Comparison of ENCODE assay signal across 12 cellular contexts in the genomic region with DNA sequence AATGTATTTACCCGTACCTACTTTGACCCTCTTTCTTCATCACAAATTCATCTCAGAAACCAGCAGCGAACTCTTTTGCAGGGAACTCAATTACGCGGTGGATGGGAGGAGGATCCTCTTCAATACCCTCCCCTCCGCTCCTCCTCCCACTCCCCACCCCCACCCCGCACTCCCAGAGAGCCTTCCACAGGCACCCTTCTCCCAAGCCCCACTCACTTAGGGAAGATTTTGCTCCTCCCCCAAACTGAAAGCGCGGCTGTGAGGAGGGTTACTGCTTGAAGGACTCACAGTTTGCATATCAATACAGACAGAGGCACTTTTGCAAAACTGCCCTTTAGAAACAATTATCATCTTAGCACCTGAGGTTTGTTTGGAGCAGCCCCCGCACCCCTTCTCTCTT. TPM values are rescaled to one million over a fixed set of nuclear protein-coding genes. Genes with fewer than 3 reads are reported as not detected.
DNase-seq lines count a peak whose midpoint lies in the region; ATAC-seq and TF ChIP-seq lines count a peak whose summit lies in the region.
"Had no signal": no experiment of that assay in that cellular context is flagged by ENCODE, and none has a peak within 500 bp of the region (broad histone marks: within the 10 kb centered on the region; RNA-seq: fewer than 3 reads in every experiment).

No MANE protein-coding gene starts in this region.

- H3K27me3 ChIP-seq in cardiac muscle cell (no peaks in the 10 kb centered on the region), left lung (peaks cover 11 to 17% of the 10 kb centered on the region in 2 donors)

- intact Hi-C loops in left lung (cut with DNase I), result no loop called here

- TF ChIP-seq CTCF in WTC11 (IDR thresholded peaks at IDR 0.05) (no peak), cardiac muscle cell (IDR thresholded peaks at IDR 0.05; ENCODE audit: low read depth, low read length) (no peak), left lung (IDR thresholded peaks at IDR 0.05) (no peak)

- no peak overlapping the region for H3K4me3 Mint-ChIP-seq in WTC11
- no peak overlapping the region for H3K4me3 Mint-ChIP-seq in T-helper 17 cell
- H3K4me3 Mint-ChIP-seq: CD4-positive, alpha-beta memory T cell; HFFc6 had no signal

- H3K4me3 ChIP-seq in cardiac muscle cell (peak overlapping the region; percentile 67), left lung (no peak overlapping the region)

- peak overlapping the region; percentile 34 for H3K27ac ChIP-seq in cardiac muscle cell
- no peak overlapping the region for H3K27ac ChIP-seq in left lung

- H3K36me3 Mint-ChIP-seq in WTC11 (no peaks in the 10 kb centered on the region), T-helper 17 cell (ENCODE audit: low read depth) (no peaks in the 10 kb centered on the region)
- H3K36me3 Mint-ChIP-seq: CD4-positive, alpha-beta memory T cell had no signal

- H3K27me3 Mint-ChIP-seq in WTC11 (ENCODE audit: low read depth) (peaks cover 2% of the 10 kb centered on the region; the same call in 1 of the 2 replicates), T-helper 17 cell (no peaks in the 10 kb centered on the region)
- H3K27me3 Mint-ChIP-seq: CD4-positive, alpha-beta memory T cell had no signal

- H3K36me3 ChIP-seq in cardiac muscle cell, result no peaks in the 10 kb centered on the region
- no peaks in the 10 kb centered on the region for H3K36me3 ChIP-seq in left lung

- peak; percentile 79 for ATAC-seq in WTC11
- no peak for ATAC-seq in left lung
- ATAC-seq in GM18909 (IDR thresholded peaks at IDR 0.05; ENCODE audit: poor library complexity, unreplicated experiment), result no peak
- ATAC-seq in T-helper 17 cell, result no peak

- H3K4me1 ChIP-seq in cardiac muscle cell (ENCODE audit: low read depth), result no peaks in the 10 kb centered on the region
- no peaks in the 10 kb centered on the region for H3K4me1 ChIP-seq in left lung

- H3K27ac Mint-ChIP-seq in WTC11, result peak overlapping the region; percentile 29; the same call in 1 of the 2 replicates
- no peak overlapping the region for H3K27ac Mint-ChIP-seq in T-helper 17 cell
- H3K27ac Mint-ChIP-seq: CD4-positive, alpha-beta memory T cell; HFFc6 had no signal

- H3K4me1 Mint-ChIP-seq in WTC11 (peaks cover 32% of the 10 kb centered on the region), T-helper 17 cell (no peaks in the 10 kb centered on the region)
- H3K4me1 Mint-ChIP-seq: CD4-positive, alpha-beta memory T cell had no signal

- peak; percentile 51 for DNase-seq in Ammon's horn (ENCODE audit: low spot score)
- peak; percentile 38 for DNase-seq in WTC11 (ENCODE audit: low spot score)
- peak; percentile 64 to 70 for DNase-seq in cardiac muscle cell (ENCODE audit: low read depth in 1 of 2, low spot score in 1 of 2)
- DNase-seq in occipital lobe (lab: John Stamatoyannopoulos, UW), result peak; percentile 33
- DNase-seq in left lung, result no peak
- no peak for DNase-seq in mucosa of gallbladder (ENCODE audit: low spot score)
- DNase-seq in T-helper 17 cell, result no peak
- DNase-seq: activated naive CD4-positive, alpha-beta T cell; CD4-positive, alpha-beta memory T cell; NCI-H446 treated with DMSO at 0.1 percent for 48 hours had no signal

- H3K9me3 ChIP-seq in cardiac muscle cell (ENCODE audit: low read depth) (no peaks in the 10 kb centered on the region), left lung (no peaks in the 10 kb centered on the region), T-helper 17 cell (ENCODE audit: control insufficient read depth, low read length, poor library complexity, severe bottlenecking) (no peaks in the 10 kb centered on the region)

- POLR2A ChIA-PET in WTC11 (lab: Charles Lee), result no interaction called here

- H3K9me3 Mint-ChIP-seq in WTC11, result no peaks in the 10 kb centered on the region
- H3K9me3 Mint-ChIP-seq: HFFc6 had no signal

- CTCF ChIA-PET in WTC11 (lab: Charles Lee), result no interaction called here

TF ChIP-seq in WTC11, 78 proteins besides CTCF, POLR2A, EP300 and RAD21:
- no peak for TF ChIP-seq NR1H2 (CRISPR knock-in tag; IDR thresholded peaks at IDR 0.05)
- no peak for TF ChIP-seq GRHL2 (CRISPR knock-in tag; IDR thresholded peaks at IDR 0.05; ENCODE audit: insufficient replicate concordance, severe bottlenecking)
- TF ChIP-seq, protein P1, sequence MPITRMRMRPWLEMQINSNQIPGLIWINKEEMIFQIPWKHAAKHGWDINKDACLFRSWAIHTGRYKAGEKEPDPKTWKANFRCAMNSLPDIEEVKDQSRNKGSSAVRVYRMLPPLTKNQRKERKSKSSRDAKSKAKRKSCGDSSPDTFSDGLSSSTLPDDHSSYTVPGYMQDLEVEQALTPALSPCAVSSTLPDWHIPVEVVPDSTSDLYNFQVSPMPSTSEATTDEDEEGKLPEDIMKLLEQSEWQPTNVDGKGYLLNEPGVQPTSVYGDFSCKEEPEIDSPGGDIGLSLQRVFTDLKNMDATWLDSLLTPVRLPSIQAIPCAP (CRISPR knock-in tag; IDR thresholded peaks at IDR 0.05), result no peak
- no peak for TF ChIP-seq E2F1 (CRISPR knock-in tag; IDR thresholded peaks at IDR 0.05)

RNA-seq across cellular contexts. Expression of gene IL1RAPL1, which starts 1.0 kb away (rescaled TPM):
- 0.09 to 0.16 TPM (median 0.13 TPM) in 3 replicates for total RNA-seq in WTC11 (2021)
- 3.2 and 4.1 TPM in 2 replicates for total RNA-seq in cardiac muscle cell
- 4.2 and 7.3 TPM in 2 replicates for polyA plus RNA-seq in cardiac muscle cell
- total RNA-seq in occipital lobe, result 17.0 TPM
- not detected for total RNA-seq in left lung
- total RNA-seq in mucosa of gallbladder, result 0.29 TPM
- not detected for total RNA-seq in T-helper 17 cell
- total RNA-seq: CD4-positive, alpha-beta memory T cell; HFFc6 had no signal
- polyA plus RNA-seq: CD4-positive, alpha-beta memory T cell had no signal

Comparison
In these comparisons a context has a peak if more than half of its experiments do, and no peak if none do; other contexts are left out.
1. DNase-seq: peak in Ammon's horn (single experiment), WTC11 (single experiment), cardiac muscle cell (2 of 2) and occipital lobe (single experiment); none in left lung (0 of 2), mucosa of gallbladder (single experiment) and T-helper 17 cell (0 of 3).